ENCODE assay signal across 8 cellular contexts in genomic region chr3:53347261-53348064, GRCh38. TPM values are rescaled to one million over a fixed set of nuclear protein-coding genes. Genes with fewer than 3 reads are reported as not detected.
DNase-seq lines count a peak whose midpoint lies in the region; ATAC-seq, FAIRE-seq and TF ChIP-seq lines count a peak whose summit lies in the region.

DCP1A (minus strand) TSS chr3:53347543; CDS start chr3:53347517, 26 bp downstream.

- H3K79me2 ChIP-seq in smooth muscle cell (ENCODE audit: low read depth) = peaks cover 48% of the 10 kb centered on the region

- H3K9ac ChIP-seq in smooth muscle cell (ENCODE audit: low read depth) = peak within 1 kb of the TSS; percentile 98

- H3K36me3 ChIP-seq in WERI-Rb-1 = peaks cover 15% of the 10 kb centered on the region
- no peaks in the 10 kb centered on the region for H3K36me3 ChIP-seq in bronchial epithelial cell (ENCODE audit: control insufficient read depth, insufficient read depth, low read length)
- no peaks in the 10 kb centered on the region for H3K36me3 ChIP-seq in smooth muscle cell (ENCODE audit: low read depth)

- H3F3A ChIP-seq in smooth muscle cell (ENCODE audit: low read depth) = no peaks in the 10 kb centered on the region

- H3K4me3 ChIP-seq in WERI-Rb-1 (ENCODE audit: low read depth, low read length) (peak within 1 kb of the TSS; percentile 94), bronchial epithelial cell (ENCODE audit: low read depth, low read length) (peak within 1 kb of the TSS; percentile 95), smooth muscle cell (peak within 1 kb of the TSS; percentile 91)

- TF ChIP-seq CTCF in WERI-Rb-1 (IDR thresholded peaks at IDR 0.05; ENCODE audit: low read depth, low read length) = no peak
- TF ChIP-seq CTCF in bronchial epithelial cell (IDR thresholded peaks at IDR 0.05; ENCODE audit: insufficient read depth, low read length, severe bottlenecking) = no peak
- TF ChIP-seq CTCF in smooth muscle cell (IDR thresholded peaks at IDR 0.05; ENCODE audit: borderline replicate concordance, insufficient read depth, poor library complexity, severe bottlenecking) = no peak

- under 1% methylated on average over 56 of the region's 61 CpGs for WGBS in smooth muscle cell (ENCODE audit: low lambda C conversion rate)

- peak within 1 kb of the TSS; percentile 96 for H2AFZ ChIP-seq in smooth muscle cell (ENCODE audit: low read depth)

- H3K9me3 ChIP-seq in WERI-Rb-1 (ENCODE audit: severe bottlenecking) (no peaks in the 10 kb centered on the region), smooth muscle cell (replicated peaks; ENCODE audit: low read depth) (no peaks in the 10 kb centered on the region)

- peak within 1 kb of the TSS; percentile 99 for H3K4me2 ChIP-seq in smooth muscle cell

- H3K27ac ChIP-seq in WERI-Rb-1 (peak within 1 kb of the TSS; percentile 80), smooth muscle cell (ENCODE audit: low read depth) (peak within 1 kb of the TSS; percentile 92)

- in situ Hi-C loops in ACHN (cut with HindIII; ENCODE audit: low pct_ligation_motif_present, low pct_unique_long_range_greater_than_20kb, low sequenced_read_pairs) = no loop called here

- no peak for FAIRE-seq in bronchial epithelial cell (lab: Jason Lieb, UNC)

- peaks cover 35% of the 10 kb centered on the region for H4K20me1 ChIP-seq in smooth muscle cell (ENCODE audit: low read depth)

- H3K27me3 ChIP-seq in WERI-Rb-1 (ENCODE audit: insufficient read depth, low read depth, severe bottlenecking) (no peaks in the 10 kb centered on the region), bronchial epithelial cell (ENCODE audit: control insufficient read depth, insufficient read depth, low read length) (no peaks in the 10 kb centered on the region), smooth muscle cell (ENCODE audit: low read depth) (no peaks in the 10 kb centered on the region)

- peak; percentile 95 for DNase-seq in ACHN
- peak; percentile 95 for DNase-seq in NCI-H2227 (lab: John Stamatoyannopoulos, UW; ENCODE audit: unreplicated experiment)
- DNase-seq in WERI-Rb-1 = peak; percentile 96
- DNase-seq in bronchial epithelial cell (ENCODE audit: low read depth) = peak; percentile 93
- DNase-seq in iPS-NIHi11 (ENCODE audit: low spot score) = peak; percentile 97
- peak; percentile 87 for DNase-seq in smooth muscle cell (lab: John Stamatoyannopoulos, UW; ENCODE audit: unreplicated experiment)

- H3K4me1 ChIP-seq in smooth muscle cell (ENCODE audit: low read depth) = peaks cover 19% of the 10 kb centered on the region

- ATAC-seq in GM18868 (IDR thresholded peaks at IDR 0.05; ENCODE audit: unreplicated experiment) (peak; percentile 95), HG03108 (IDR thresholded peaks at IDR 0.05; ENCODE audit: unreplicated experiment) (peak; percentile 94)

RNA-seq across cellular contexts. Expression of gene DCP1A, which starts in this region (rescaled TPM):
- total RNA-seq in bronchial epithelial cell (5.0 and 7.8 TPM in 2 replicates), smooth muscle cell (24.7 and 29.6 TPM in 2 replicates)
- 43.5 and 51.3 TPM in 2 replicates for polyA plus RNA-seq in smooth muscle cell

Comparison
In these comparisons a context has a peak if more than half of its experiments do, and no peak if none do; other contexts are left out.
1. Peak in every context shown above with its lines: DNase-seq, ATAC-seq, H3K4me3 ChIP-seq and H3K27ac ChIP-seq.